In the genomic region with DNA sequence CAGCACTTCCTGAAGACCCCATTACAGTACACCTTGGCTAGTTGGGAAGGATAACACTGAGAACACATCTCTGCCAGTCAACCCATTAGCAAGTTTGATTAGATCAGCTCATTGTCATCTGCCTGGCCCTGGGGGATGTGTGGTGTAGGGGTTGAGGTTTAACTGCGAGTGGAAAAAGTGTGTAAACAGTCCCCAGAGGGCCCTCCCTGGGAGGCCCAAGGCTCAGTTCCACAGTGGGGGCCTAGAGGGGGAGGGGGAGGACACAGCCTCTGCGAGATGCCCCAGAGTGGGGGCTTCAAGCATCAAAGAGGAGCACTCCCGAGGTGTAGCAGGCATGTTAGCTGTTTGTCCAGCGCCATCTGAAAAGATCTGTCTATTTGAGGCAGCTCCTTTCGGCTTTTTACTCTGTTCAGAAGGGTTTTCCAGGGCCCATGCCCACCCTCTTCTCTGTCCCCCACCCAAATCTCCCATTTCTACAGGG, we compare ENCODE assay signal across 9 cellular contexts. TPM values are rescaled to one million over a fixed set of nuclear protein-coding genes. Genes with fewer than 3 reads are reported as not detected.
A peak's percentile ranks its signal among the peaks of the same experiment; 100 is the strongest.
DNase-seq lines count a peak whose midpoint lies in the region; ATAC-seq and TF ChIP-seq lines count a peak whose summit lies in the region.
"Had no signal": no experiment of that assay in that cellular context is flagged by ENCODE, and none has a peak within 500 bp of the region (broad histone marks: within the 10 kb centered on the region; RNA-seq: fewer than 3 reads in every experiment).

No MANE protein-coding gene starts in this region.

- H3K4me1 Mint-ChIP-seq in natural killer cell, result peaks cover 53 to 56% of the 10 kb centered on the region in 2 donors

- intact Hi-C loops in natural killer cell (cut with micrococcal nuclease), result loop anchor here (2.0 kb wide), 1 partner anchor 27 kb away; a partner anchor contains a TSS
- intact Hi-C loops in A673 (cut with micrococcal nuclease; ENCODE audit: unreplicated experiment), result no loop called here

- ATAC-seq in GM18502 (IDR thresholded peaks at IDR 0.05; ENCODE audit: poor library complexity, unreplicated experiment), result peak; percentile 35
- ATAC-seq in natural killer cell, result peak; percentile 31 to 68 (median 61)

- no peaks in the 10 kb centered on the region for H3K36me3 Mint-ChIP-seq in natural killer cell

- H3K27me3 Mint-ChIP-seq in natural killer cell (ENCODE audit: low read depth in 2 of 2), result no peaks in the 10 kb centered on the region

- no peaks in the 10 kb centered on the region for H3K9me3 Mint-ChIP-seq in natural killer cell

- H3K27me3 ChIP-seq in HUES6 (ENCODE audit: control insufficient read depth, insufficient read depth, low read length) (no peaks in the 10 kb centered on the region), right atrium auricular region (no peaks in the 10 kb centered on the region), A673 (replicated peaks; ENCODE audit: insufficient read depth, low read depth, low read length, poor library complexity) (no peaks in the 10 kb centered on the region)

- peak overlapping the region; percentile 86 for H3K4me3 Mint-ChIP-seq in natural killer cell

- H3K4me1 ChIP-seq in HUES6 (ENCODE audit: control insufficient read depth, insufficient read depth, low read length) (peaks cover 27% of the 10 kb centered on the region; the same call in 1 of the 2 replicates), right atrium auricular region (peaks cover 0 to 6% of the 10 kb centered on the region in 2 donors), A673 (ENCODE audit: insufficient read depth, low read length, poor library complexity, severe bottlenecking) (peaks cover 15% of the 10 kb centered on the region)

- TF ChIP-seq CTCF in natural killer cell (IDR thresholded peaks at IDR 0.05) (no peak), right atrium auricular region (IDR thresholded peaks at IDR 0.05) (no peak), A673 (conservative IDR thresholded peaks at IDR 0.05; ENCODE audit: low read depth, low read length) (no peak)

- POLR2A ChIA-PET in A673 (lab: Charles Lee; ENCODE audit: low non-redundant PET), result no interaction called here

- BruUV-seq in A673 (replicated peaks; lab: Mats Ljungman, UMichigan), result no TSS peak

- no peak overlapping the region for H3K9ac ChIP-seq in HUES6 (ENCODE audit: low read length)

- CTCF ChIA-PET in A673 (lab: Charles Lee), result no interaction called here

- H3K4me3 ChIP-seq in HUES6 (ENCODE audit: low read depth, low read length), result peak overlapping the region; percentile 36; the same call in 1 of the 2 replicates
- H3K4me3 ChIP-seq in right atrium auricular region, result no peak overlapping the region
- H3K4me3 ChIP-seq in A673 (ENCODE audit: low read depth, low read length, poor library complexity, severe bottlenecking), result no peak overlapping the region

- no peak overlapping the region for H3K27ac ChIP-seq in HUES6 (ENCODE audit: low read depth, low read length)
- no peak overlapping the region for H3K27ac ChIP-seq in right atrium auricular region
- H3K27ac ChIP-seq in A673 (ENCODE audit: low read depth, low read length, poor library complexity, severe bottlenecking), result no peak overlapping the region

- H3K27ac Mint-ChIP-seq in natural killer cell, result peak overlapping the region; percentile 91 to 93

- H3K9me3 ChIP-seq in HUES6 (ENCODE audit: control insufficient read depth, insufficient read depth, low read depth, low read length), result no peaks in the 10 kb centered on the region
- H3K9me3 ChIP-seq in right atrium auricular region, result no peaks in the 10 kb centered on the region
- no peaks in the 10 kb centered on the region for H3K9me3 ChIP-seq in A673 (ENCODE audit: low read depth, low read length, poor library complexity, severe bottlenecking)

- no peaks in the 10 kb centered on the region for H3K36me3 ChIP-seq in HUES6 (ENCODE audit: control insufficient read depth, insufficient read depth, low read length)
- no peaks in the 10 kb centered on the region for H3K36me3 ChIP-seq in right atrium auricular region
- no peaks in the 10 kb centered on the region for H3K36me3 ChIP-seq in A673 (ENCODE audit: insufficient read depth, low read length, poor library complexity, severe bottlenecking)

- peak; percentile 72 to 74 for DNase-seq in activated T-cell treated with anti-CD3 and anti-CD28 coated beads, Interleukin-2, amount 50 U/mL, for 48 hours
- DNase-seq in natural killer cell (peak; percentile 57), CD1c-positive myeloid dendritic cell (ENCODE audit: extremely low spot score) (no peak), right atrium auricular region (ENCODE audit: low spot score) (no peak), NCI-H510A treated with DMSO at 0.1 percent for 48 hours (lab: John Stamatoyannopoulos, UW) (no peak), A673 (ENCODE audit: low spot score) (no peak)

RNA-seq across cellular contexts. Expression of a gene that starts 0.3 kb away (rescaled TPM):
- 10 to 100 TPM in 2 of 3 donors, 1 to 10 TPM in 1; 10.0 to 27.8 (median 17.3) TPM for total RNA-seq in natural killer cell
- total RNA-seq in right atrium auricular region, result 1 to 10 TPM; 1.6 to 3.7 TPM
- 0.15 and 0.17 TPM in 2 replicates for total RNA-seq in A673 (2021)
- total RNA-seq: endothelial cell of umbilical vein had no signal

RNA-seq across cellular contexts. Expression of a gene that starts 11.8 kb away (rescaled TPM):
- total RNA-seq in natural killer cell, result 10 to 100 TPM in 1 of 3 donors, 1 to 10 TPM in 2; 2.1 to 12.2 (median 4.7) TPM
- total RNA-seq in right atrium auricular region, result under 1 TPM in 1 of 2 donors, not detected in 1; 0.43 TPM
- total RNA-seq in A673 (2021), result 3.0 and 3.6 TPM in 2 replicates

RNA-seq across cellular contexts. Expression of a gene that starts 27.5 kb away (rescaled TPM):
- total RNA-seq in natural killer cell (10 to 100 TPM; 29.9 to 40.9 (median 30.2) TPM), right atrium auricular region (10 to 100 TPM; 21.8 to 22.6 TPM), A673 (2021) (21.4 and 25.5 TPM in 2 replicates)

RNA-seq across cellular contexts. Expression of a gene that starts 28.2 kb away (rescaled TPM):
- total RNA-seq in natural killer cell (100 to 1,000 TPM; 568 to 795 (median 658) TPM), right atrium auricular region (100 to 1,000 TPM; 150 to 192 TPM), A673 (2021) (281 and 296 TPM in 2 replicates)

RNA-seq across cellular contexts. Expression of a gene that starts 53.8 kb away (rescaled TPM):
- total RNA-seq in natural killer cell (100 to 1,000 TPM in 2 of 3 donors, 10 to 100 TPM in 1; 95.1 to 101 (median 100) TPM), right atrium auricular region (10 to 100 TPM; 23.8 to 33.3 TPM), A673 (2021) (88.8 and 92.5 TPM in 2 replicates)

Comparison
In these comparisons a context has a peak if more than half of its experiments do, and no peak if none do; other contexts are left out.
1. DNase-seq: peak in activated T-cell treated with anti-CD3 and anti-CD28 coated beads, Interleukin-2, amount 50 U/mL, for 48 hours (2 of 2) and natural killer cell (single experiment); none in CD1c-positive myeloid dendritic cell (single experiment), right atrium auricular region (single experiment), NCI-H510A treated with DMSO at 0.1 percent for 48 hours (single experiment) and A673 (single experiment).